In the genomic region with DNA sequence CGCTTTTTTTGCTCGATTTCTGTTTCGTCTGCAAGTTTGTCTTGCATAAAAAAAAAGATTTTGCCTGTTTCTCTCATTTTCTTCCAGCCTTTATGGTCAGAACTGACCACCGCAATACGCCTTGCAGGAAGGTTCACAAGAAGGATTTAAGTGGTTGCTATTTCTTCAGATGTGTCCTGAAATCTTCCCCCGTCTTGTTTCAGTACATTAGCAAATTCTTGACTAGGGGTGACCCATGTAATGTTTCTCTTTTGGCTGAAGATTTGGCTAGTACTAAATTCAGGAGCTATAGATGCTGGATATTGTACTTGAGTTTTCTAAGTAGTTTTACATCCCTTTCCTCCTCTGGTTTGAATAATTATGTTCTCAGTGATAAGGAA, we compare ENCODE assay signal across 8 cellular contexts. TPM values are rescaled to one million over a fixed set of nuclear protein-coding genes. Genes with fewer than 3 reads are reported as not detected.
DNase-seq lines count a peak whose midpoint lies in the region; ATAC-seq and TF ChIP-seq lines count a peak whose summit lies in the region.

No MANE protein-coding gene starts in this region.

- H3K27ac Mint-ChIP-seq in naive B cell = peak overlapping the region in 4 of 6 donors; percentile 9 to 95 (median 56)

- no peaks in the 10 kb centered on the region for H3K9me3 ChIP-seq in MM.1S (replicated peaks; ENCODE audit: insufficient read depth, low read length)

- CTCF ChIA-PET in BJ (lab: Yijun Ruan, JAX) = interaction anchor here (4.2 kb wide), 1 partner anchor 263 kb away, joined by 44 read pairs; no protein-coding TSS in a partner anchor

- peaks cover 25 to 39% (median 30%) of the 10 kb centered on the region in 3 donors for H3K4me1 Mint-ChIP-seq in naive B cell

- H3K27me3 ChIP-seq in BJ (ENCODE audit: control insufficient read depth, insufficient read depth, low read length) (no peaks in the 10 kb centered on the region; the same call in 1 of the 2 replicates), MM.1S (replicated peaks; ENCODE audit: insufficient read depth, low read length) (no peaks in the 10 kb centered on the region)

- peaks cover 12% of the 10 kb centered on the region for H3K4me1 ChIP-seq in MM.1S (ENCODE audit: low read length)

- no peaks in the 10 kb centered on the region for H3K27me3 Mint-ChIP-seq in naive B cell

- H4K20me1 ChIP-seq in MM.1S (ENCODE audit: insufficient read depth, low read length) = no peaks in the 10 kb centered on the region

- H3K9me3 Mint-ChIP-seq in naive B cell = no peaks in the 10 kb centered on the region

- TF ChIP-seq CTCF in BJ (IDR thresholded peaks at IDR 0.05; ENCODE audit: insufficient read depth, low read depth, low read length) = no peak
- TF ChIP-seq CTCF in MM.1S (IDR thresholded peaks at IDR 0.05; ENCODE audit: low read length) = no peak
- no peak for TF ChIP-seq CTCF in coronary artery (IDR thresholded peaks at IDR 0.05)

- POLR2A ChIA-PET in BJ (lab: Charles Lee) = no interaction called here

- H3K9me2 ChIP-seq in MM.1S (replicated peaks; ENCODE audit: insufficient read depth, low read length) = no peaks in the 10 kb centered on the region

- H2AFZ ChIP-seq in MM.1S (ENCODE audit: low read length) = 0 out of 2 replicates have a peak overlapping the region, but pooled peaks have one; percentile 44

- H3K79me2 ChIP-seq in MM.1S (ENCODE audit: low read length) = peaks cover 41% of the 10 kb centered on the region

- H3K4me3 ChIP-seq in BJ (ENCODE audit: low read depth, low read length) (peak overlapping the region; percentile 77), MM.1S (ENCODE audit: low read length) (peak overlapping the region; percentile 67), coronary artery (peak overlapping the region; percentile 83)

- no peak for ATAC-seq in naive B cell (ENCODE audit: low read depth in 2 of 2)
- no peak for ATAC-seq in HG03196 (IDR thresholded peaks at IDR 0.05; ENCODE audit: unreplicated experiment)

- H3K36me3 Mint-ChIP-seq in naive B cell = no peaks in the 10 kb centered on the region

- H3K9ac ChIP-seq in MM.1S (ENCODE audit: low read length) = peak overlapping the region; percentile 26; the same call in 1 of the 2 replicates

- peak overlapping the region; percentile 79 to 96 (median 87) for H3K4me3 Mint-ChIP-seq in naive B cell

- H3K36me3 ChIP-seq in BJ (ENCODE audit: control insufficient read depth, insufficient read depth, low read length) = no peaks in the 10 kb centered on the region
- no peaks in the 10 kb centered on the region for H3K36me3 ChIP-seq in MM.1S (replicated peaks; ENCODE audit: insufficient read depth, low read length)

- H3K27ac ChIP-seq in MM.1S (ENCODE audit: low read length) (peak overlapping the region; percentile 11; the same call in 1 of the 2 replicates), coronary artery (peak overlapping the region; percentile 80 to 99)

- DNase-seq in BJ (ENCODE audit: low read depth) = no peak
- no peak for DNase-seq in MM.1S
- no peak for DNase-seq in coronary artery (ENCODE audit: low spot score)
- DNase-seq in naive B cell = no peak
- no peak for DNase-seq in DMS53 treated with DMSO at 0.1 percent for 48 hours (lab: John Stamatoyannopoulos, UW; ENCODE audit: unreplicated experiment)
- no peak for DNase-seq in NK-92 treated with Interleukin-12 subunit alpha and Interleukin-12 subunit beta, amount 100 ng/mL, for 24 hours (lab: John Stamatoyannopoulos, UW)
- no peak for DNase-seq in CD1c-positive myeloid dendritic cell (ENCODE audit: extremely low spot score)

- peak overlapping the region; percentile 71 for H3K4me2 ChIP-seq in MM.1S (ENCODE audit: low read depth, low read length)

- H3F3A ChIP-seq in MM.1S (ENCODE audit: insufficient read depth, low read length) = peaks cover 11% of the 10 kb centered on the region

RNA-seq across cellular contexts. Expression of a gene that starts 2.5 kb away (rescaled TPM):
- polyA plus RNA-seq in BJ (2011; rRNA removed) = 4.0 TPM in 2 replicates
- 7.8 and 8.7 TPM in 2 replicates for polyA minus RNA-seq in BJ (2011; rRNA and poly(A)+ RNA removed)
- 1 to 10 TPM in 2 of 6 donors, under 1 TPM in 4; 0.16 to 1.6 (median 0.59) TPM for polyA plus RNA-seq in naive B cell (ENCODE audit: low read depth in 6 of 6)
